ENCODE assay signal across 8 cellular contexts in genomic region chr6:110958332-110959192, GRCh38. TPM values are rescaled to one million over a fixed set of nuclear protein-coding genes. Genes with fewer than 3 reads are reported as not detected.
DNase-seq lines count a peak whose midpoint lies in the region; ATAC-seq and TF ChIP-seq lines count a peak whose summit lies in the region.

Gene GTF3C6, plus strand, starts transcription at chr6:110958706. Its CDS starts 64 bp downstream, at chr6:110958770.

- peaks cover 17% of the 10 kb centered on the region for H3K4me1 Mint-ChIP-seq in activated naive CD8-positive, alpha-beta T cell (ENCODE audit: low read depth)

- TF ChIP-seq CTCF in GM10266 (IDR thresholded peaks at IDR 0.05; ENCODE audit: control insufficient read depth, insufficient read depth, low read depth, missing control alignments), result no peak
- TF ChIP-seq CTCF in suprapubic skin (IDR thresholded peaks at IDR 0.05), result no peak

- H3K27me3 ChIP-seq in suprapubic skin, result no peaks in the 10 kb centered on the region

- peaks cover 20% of the 10 kb centered on the region for H3K4me1 ChIP-seq in suprapubic skin

- peak; percentile 10 to 72 for TF ChIP-seq POLR2A in suprapubic skin (IDR thresholded peaks at IDR 0.05)

- H3K4me3 Mint-ChIP-seq in activated naive CD8-positive, alpha-beta T cell, result peak within 1 kb of the TSS; percentile 99

- H3K27ac Mint-ChIP-seq in activated naive CD8-positive, alpha-beta T cell, result peak within 1 kb of the TSS; percentile 99

- under 1% methylated on average over 43 of the region's 70 CpGs for WGBS in suprapubic skin

- no peaks in the 10 kb centered on the region for H3K9me3 ChIP-seq in suprapubic skin

- no peak for TF ChIP-seq EP300 in suprapubic skin (IDR thresholded peaks at IDR 0.05)

- peak within 1 kb of the TSS; percentile 79 for H3K4me3 ChIP-seq in suprapubic skin

- no peaks in the 10 kb centered on the region for H3K9me3 Mint-ChIP-seq in activated naive CD8-positive, alpha-beta T cell (ENCODE audit: low read depth)

- H3K36me3 ChIP-seq in suprapubic skin, result peaks cover 33% of the 10 kb centered on the region

- H3K27ac ChIP-seq in suprapubic skin, result peak within 1 kb of the TSS; percentile 82

- H3K36me3 Mint-ChIP-seq in activated naive CD8-positive, alpha-beta T cell, result peaks cover 10% of the 10 kb centered on the region

- peak; percentile 97 for ATAC-seq in HG02610 (IDR thresholded peaks at IDR 0.05; ENCODE audit: unreplicated experiment)

- no peaks in the 10 kb centered on the region for H3K27me3 Mint-ChIP-seq in activated naive CD8-positive, alpha-beta T cell

- DNase-seq in GM10266 (ENCODE audit: extremely low spot score), result peak; percentile 83
- peak; percentile 88 for DNase-seq in NCI-H1092 treated with DMSO at 0.1 percent for 48 hours (lab: John Stamatoyannopoulos, UW)
- DNase-seq in SKM-1 treated with dmso at 0.1 percent for 144 hours (lab: John Stamatoyannopoulos, UW; ENCODE audit: unreplicated experiment), result peak; percentile 83
- no peak for DNase-seq in glomerular endothelial cell (ENCODE audit: extremely low read depth, low read depth, low spot score)
- DNase-seq in occipital lobe (lab: John Stamatoyannopoulos, UW), result peak; percentile 91
- peak; percentile 95 to 97 for DNase-seq in suprapubic skin (ENCODE audit: low spot score in 2 of 2)

RNA-seq across cellular contexts. Expression of gene GTF3C6, which starts in this region (rescaled TPM):
- 49.3 and 53.3 TPM in 2 replicates for total RNA-seq in glomerular endothelial cell
- total RNA-seq in occipital lobe, result 44.8 TPM
- 10 to 100 TPM; 11.0 to 24.6 (median 22.0) TPM for total RNA-seq in suprapubic skin
